14 cellular contexts compared by ENCODE assay signal in the genomic region with DNA sequence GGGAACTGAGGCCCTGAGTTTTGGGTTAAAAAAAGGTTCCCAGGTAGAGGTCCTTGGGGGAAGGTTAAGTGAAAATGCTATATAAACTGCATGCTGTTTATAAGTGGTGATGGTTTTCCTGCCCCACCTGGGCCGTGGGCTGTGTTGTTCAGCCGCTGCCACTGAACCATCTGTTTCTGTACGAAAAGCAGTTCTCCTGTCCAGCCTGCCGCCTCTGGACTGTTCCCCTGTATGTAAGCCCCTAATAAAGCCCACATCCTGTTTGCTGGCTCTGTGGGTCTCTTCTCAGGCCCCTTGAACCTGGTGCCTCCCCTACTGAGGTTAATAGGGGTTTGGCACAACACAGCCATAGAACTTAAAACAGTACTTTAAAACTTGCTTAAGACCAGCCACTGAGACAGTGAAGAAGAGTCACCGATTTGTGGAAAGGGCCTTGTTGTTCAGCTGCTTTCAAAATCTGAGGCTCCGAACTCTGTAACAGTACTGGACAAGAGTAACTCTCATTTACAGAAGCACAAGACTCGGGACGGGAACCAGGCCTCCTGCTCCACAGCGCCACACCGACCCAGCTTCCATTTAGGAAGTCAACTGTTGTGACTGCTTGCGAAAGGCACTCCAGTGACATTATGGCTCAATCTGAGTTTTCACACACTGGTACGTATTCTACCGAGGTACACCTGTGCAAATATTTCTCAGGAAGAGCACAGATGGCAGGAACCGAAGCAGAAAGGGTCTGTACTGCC.
DNase-seq lines count a peak whose midpoint lies in the region; ATAC-seq and TF ChIP-seq lines count a peak whose summit lies in the region.
"Had no signal": no experiment of that assay in that cellular context is flagged by ENCODE, and none has a peak within 500 bp of the region (broad histone marks: within the 10 kb centered on the region; RNA-seq: fewer than 3 reads in every experiment).

No MANE protein-coding gene starts in this region.

- H3K27me3 ChIP-seq in DND-41 (ENCODE audit: insufficient read depth, low read length, poor library complexity) (no peaks in the 10 kb centered on the region), osteoblast (ENCODE audit: insufficient read depth, low read length) (no peaks in the 10 kb centered on the region)
- H3K27me3 ChIP-seq: SJSA1, spleen had no signal

- ATAC-seq in DND-41 (ENCODE audit: insufficient read depth, low read depth) (0 out of 3 replicates have a peak, but pooled peaks have one; percentile 20), HG03565 (IDR thresholded peaks at IDR 0.05; ENCODE audit: unreplicated experiment) (no peak)
- ATAC-seq: activated CD8-positive, alpha-beta memory T cell treated with anti-CD3 and anti-CD28 coated beads, Interleukin-2, amount 10 ng/mL, durations not matched to agents 7 days and 5 days; CD8-positive, alpha-beta T cell had no signal

- no peak overlapping the region for H3K9ac ChIP-seq in DND-41 (ENCODE audit: low read depth, low read length)

- no peak overlapping the region for H3K27ac ChIP-seq in DND-41 (ENCODE audit: low read length)
- peak overlapping the region; percentile 3 for H3K27ac ChIP-seq in osteoblast (ENCODE audit: low read depth, low read length)
- H3K27ac ChIP-seq: SJSA1 had no signal

- H3K79me2 ChIP-seq in DND-41 (ENCODE audit: insufficient read depth, low read length) (no peaks in the 10 kb centered on the region), osteoblast (ENCODE audit: insufficient read depth, low read length) (no peaks in the 10 kb centered on the region)

- H3K4me1 ChIP-seq in DND-41 (ENCODE audit: insufficient read depth, low read length), result no peaks in the 10 kb centered on the region
- H3K4me1 ChIP-seq in osteoblast (ENCODE audit: insufficient read depth, low read length), result peaks cover 26% of the 10 kb centered on the region

- peaks cover 52% of the 10 kb centered on the region for H3K36me3 ChIP-seq in DND-41 (ENCODE audit: insufficient read depth, low read length)
- H3K36me3 ChIP-seq in osteoblast (ENCODE audit: insufficient read depth, low read length), result peaks cover 43% of the 10 kb centered on the region

- H3K9me3 ChIP-seq in DND-41 (ENCODE audit: insufficient read depth, low read length, severe bottlenecking) (no peaks in the 10 kb centered on the region), osteoblast (ENCODE audit: low read depth, low read length) (no peaks in the 10 kb centered on the region)
- H3K9me3 ChIP-seq: SJSA1, spleen had no signal

- H3K4me3 ChIP-seq in DND-41 (ENCODE audit: low read depth in 1 of 2, low read length in 2 of 2), result no peak overlapping the region
- H3K4me3 ChIP-seq in osteoblast (ENCODE audit: insufficient read depth, low read length), result no peak overlapping the region
- H3K4me3 ChIP-seq: SJSA1, spleen had no signal

- no peak for DNase-seq in DND-41
- DNase-seq in NCI-H187 treated with DMSO at 0.1 percent for 48 hours (lab: John Stamatoyannopoulos, UW), result peak; percentile 23
- DNase-seq in SHP77 (lab: John Stamatoyannopoulos, UW), result peak; percentile 94 to 96
- no peak for DNase-seq in osteoblast (ENCODE audit: insufficient read length, low spot score, missing footprints)
- DNase-seq in putamen (ENCODE audit: low spot score), result no peak
- no peak for DNase-seq in activated CD4-positive, CD25-positive, alpha-beta regulatory T cell (lab: John Stamatoyannopoulos, UW)
- no peak for DNase-seq in NCI-H524 treated with DMSO at 0.1 percent for 48 hours (lab: John Stamatoyannopoulos, UW)
- DNase-seq: activated CD8-positive, alpha-beta memory T cell treated with anti-CD3 and anti-CD28 coated beads, Interleukin-2, amount 10 ng/mL, durations not matched to agents 7 days and 5 days; CD8-positive, alpha-beta T cell; erythroblast; NCI-H526; spleen had no signal

- H4K20me1 ChIP-seq in DND-41 (ENCODE audit: insufficient read depth, low read length) (0 out of 2 replicates have a peak, but pooled peaks cover 2% of the 10 kb centered on the region), osteoblast (ENCODE audit: insufficient read depth, low read length) (no peaks in the 10 kb centered on the region)

- TF ChIP-seq CTCF in DND-41 (IDR thresholded peaks at IDR 0.05; ENCODE audit: borderline replicate concordance, extremely low read depth, low read length, poor library complexity, severe bottlenecking), result no peak
- TF ChIP-seq CTCF in osteoblast (IDR thresholded peaks at IDR 0.05; ENCODE audit: extremely low read depth, low read depth, low read length), result peak; percentile 16

- H2AFZ ChIP-seq in DND-41 (ENCODE audit: low read depth, low read length), result no peak overlapping the region
- H2AFZ ChIP-seq in osteoblast (ENCODE audit: low read length), result no peak overlapping the region

- H3K4me2 ChIP-seq in DND-41 (ENCODE audit: insufficient read depth, low read length), result no peak overlapping the region
- no peak overlapping the region for H3K4me2 ChIP-seq in osteoblast (ENCODE audit: insufficient read depth, low read length)

Comparison
In these comparisons a context has a peak if more than half of its experiments do, and no peak if none do; other contexts are left out.
1. DNase-seq: peak in NCI-H187 treated with DMSO at 0.1 percent for 48 hours (single experiment) and SHP77 (2 of 2); none in DND-41 (single experiment), osteoblast (single experiment), putamen (single experiment), activated CD4-positive, CD25-positive, alpha-beta regulatory T cell (0 of 4) and NCI-H524 treated with DMSO at 0.1 percent for 48 hours (single experiment).